ENCODE assay signal across 21 cellular contexts in the genomic region with DNA sequence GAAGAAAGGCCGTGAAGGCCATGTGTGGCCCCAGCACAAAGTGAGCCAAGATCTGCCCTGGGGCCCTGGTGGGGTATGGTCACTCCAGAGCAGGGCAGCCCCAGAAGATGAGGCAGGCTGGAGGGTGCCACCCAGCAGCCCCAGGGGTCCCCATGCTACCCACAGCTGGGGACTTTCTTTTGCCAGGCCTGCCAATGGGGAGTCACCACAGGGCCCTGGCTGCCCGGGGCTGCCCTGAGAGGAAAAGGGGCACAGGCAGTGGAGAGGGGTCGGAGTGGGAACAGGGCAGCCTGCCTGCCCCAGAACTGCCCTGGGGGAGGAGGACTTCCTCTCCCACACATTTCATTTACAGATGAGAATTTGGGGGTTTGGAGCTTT. TPM values are rescaled to one million over a fixed set of nuclear protein-coding genes. Genes with fewer than 3 reads are reported as not detected.
DNase-seq lines count a peak whose midpoint lies in the region; ATAC-seq, FAIRE-seq and TF ChIP-seq lines count a peak whose summit lies in the region.
"Had no signal": no experiment of that assay in that cellular context is flagged by ENCODE, and none has a peak within 500 bp of the region (broad histone marks: within the 10 kb centered on the region; RNA-seq: fewer than 3 reads in every experiment).

No MANE protein-coding gene starts in this region.

- peaks cover 0 to 46% (median 38%) of the 10 kb centered on the region in 10 experiments; a peak in 16 of 20 replicates for H3K4me1 ChIP-seq in BLaER1 treated with 17β-estradiol and CSF1 and Interleukin-3, amounts not matched to agents 10 nM and 100 nM
- H3K4me1 ChIP-seq in endodermal cell (ENCODE audit: control insufficient read depth, insufficient read depth, low read length) = peaks cover 18% of the 10 kb centered on the region
- H3K4me1 ChIP-seq in right lobe of liver = peaks cover 0 to 8% (median 3%) of the 10 kb centered on the region in 4 donors
- H3K4me1 ChIP-seq: HAP-1 had no signal

- H4K20me1 ChIP-seq in BLaER1 treated with 17β-estradiol and CSF1 and Interleukin-3, amounts not matched to agents 10 nM and 100 nM = no peaks in the 10 kb centered on the region

- H3K4me2 ChIP-seq in BLaER1 treated with 17β-estradiol and CSF1 and Interleukin-3, amounts not matched to agents 10 nM and 100 nM = peak overlapping the region in 9 of 11 experiments; percentile 52 to 79 (median 76); a peak in 18 of 22 replicates

- H3K36me3 ChIP-seq in BLaER1 treated with 17β-estradiol and CSF1 and Interleukin-3, amounts not matched to agents 10 nM and 100 nM = no peaks in the 10 kb centered on the region
- no peaks in the 10 kb centered on the region for H3K36me3 ChIP-seq in endodermal cell (ENCODE audit: control insufficient read depth, insufficient read depth, low read length)
- no peaks in the 10 kb centered on the region for H3K36me3 ChIP-seq in right lobe of liver
- H3K36me3 ChIP-seq: HAP-1 had no signal

- H3K27ac Mint-ChIP-seq in endodermal cell = peak overlapping the region; percentile 64

- no peak overlapping the region for H3K4me3 Mint-ChIP-seq in endodermal cell

- H3K27me3 Mint-ChIP-seq in endodermal cell (ENCODE audit: insufficient read depth) = no peaks in the 10 kb centered on the region

- TF ChIP-seq POLR2A in right lobe of liver (IDR thresholded peaks at IDR 0.05) = no peak

- no peak for DNase-seq in endodermal cell
- peak; percentile 7 to 43 (median 28) for DNase-seq in right lobe of liver
- peak; percentile 62 for DNase-seq in posterior vena cava (ENCODE audit: low spot score)
- no peak for DNase-seq in RCC 7860 (ENCODE audit: low spot score)
- no peak for DNase-seq in activated gamma-delta T cell (lab: John Stamatoyannopoulos, UW)
- DNase-seq in MV-4-11 (lab: John Stamatoyannopoulos, UW) = no peak
- DNase-seq: C1 segment of cervical spinal cord; DND-41; NCI-H187 treated with DMSO at 0.1 percent for 48 hours; NCI-H345; NK-92 treated with Interleukin-12 subunit alpha and Interleukin-12 subunit beta, amount 100 ng/mL, for 24 hours; OCI-M1; RPMI8226 had no signal

- FAIRE-seq in RCC 7860 (lab: Jason Lieb, UNC) = no peak
- FAIRE-seq: A204.1, G401.6, HTR-8/SVneo, K562 had no signal

- peak in 2 of 4 donors; percentile 16 to 35 for ATAC-seq in right lobe of liver
- ATAC-seq in HG03460 (IDR thresholded peaks at IDR 0.05; ENCODE audit: unreplicated experiment) = no peak
- ATAC-seq: K562 had no signal

- 86 to 100% methylated on average over 1 to 3 of the region's 3 CpGs for WGBS in endodermal cell (ENCODE audit: insufficient coverage in 1 of 2, insufficient read length in 1 of 2), 2 experiments
- no CpG with 5 or more reads among the region's 3 CpGs for WGBS in right lobe of liver (ENCODE audit: insufficient coverage, low coverage, low lambda C conversion rate, missing lambda C conversion rate)

- H3K4me3 ChIP-seq in BLaER1 treated with 17β-estradiol and CSF1 and Interleukin-3, amounts not matched to agents 10 nM and 100 nM = no peak overlapping the region
- H3K4me3 ChIP-seq in endodermal cell (ENCODE audit: low read length) (no peak overlapping the region), right lobe of liver (no peak overlapping the region)
- H3K4me3 ChIP-seq: HAP-1, K562 had no signal

- no peak for TF ChIP-seq CTCF in endodermal cell (conservative IDR thresholded peaks at IDR 0.05)
- no peak for TF ChIP-seq CTCF in right lobe of liver (IDR thresholded peaks at IDR 0.05)

- no peaks in the 10 kb centered on the region for H3K27me3 ChIP-seq in BLaER1 treated with 17β-estradiol and CSF1 and Interleukin-3, amounts not matched to agents 10 nM and 100 nM
- H3K27me3 ChIP-seq in endodermal cell (ENCODE audit: control insufficient read depth, insufficient read depth, low read length, poor library complexity, severe bottlenecking) (no peaks in the 10 kb centered on the region), right lobe of liver (no peaks in the 10 kb centered on the region)

- peak overlapping the region in 7 of 11 experiments; percentile 26 to 91 (median 79); a peak in 12 of 22 replicates for H3K27ac ChIP-seq in BLaER1 treated with 17β-estradiol and CSF1 and Interleukin-3, amounts not matched to agents 10 nM and 100 nM
- H3K27ac ChIP-seq in endodermal cell (ENCODE audit: low read depth, low read length) (no peak overlapping the region), right lobe of liver (no peak overlapping the region)
- H3K27ac ChIP-seq: HL-60 had no signal

- H3K9me3 ChIP-seq in BLaER1 treated with 17β-estradiol and CSF1 and Interleukin-3, amounts not matched to agents 10 nM and 100 nM (replicated peaks in 1 of 11) = peaks cover 0 to 28% (median 13%) of the 10 kb centered on the region in 11 experiments; a peak in 12 of 22 replicates
- peaks cover 4% of the 10 kb centered on the region for H3K9me3 ChIP-seq in endodermal cell (ENCODE audit: control insufficient read depth, low read length)
- no peaks in the 10 kb centered on the region for H3K9me3 ChIP-seq in right lobe of liver
- H3K9me3 ChIP-seq: HAP-1 had no signal

- peak overlapping the region in 5 of 11 experiments; percentile 14 to 75 (median 65); a peak in 9 of 22 replicates for H3K9ac ChIP-seq in BLaER1 treated with 17β-estradiol and CSF1 and Interleukin-3, amounts not matched to agents 10 nM and 100 nM
- H3K9ac ChIP-seq in endodermal cell (ENCODE audit: extremely low read depth, low read length, poor library complexity, severe bottlenecking) = no peak overlapping the region

- no peaks in the 10 kb centered on the region for H3K36me3 Mint-ChIP-seq in endodermal cell (ENCODE audit: low read depth)

- intact Hi-C loops in right lobe of liver (cut with DNase I) = no loop called here
- intact Hi-C loops in posterior vena cava (cut with DNase I) = no loop called here

- H3K4me1 Mint-ChIP-seq in endodermal cell = peaks cover 15% of the 10 kb centered on the region

- peaks cover 9% of the 10 kb centered on the region for H3K9me3 Mint-ChIP-seq in endodermal cell

RNA-seq across cellular contexts. Expression of gene RXRA, which starts 19.0 kb away (rescaled TPM):
- total RNA-seq in endodermal cell (10 to 100 TPM; 58.3 to 70.6 TPM), right lobe of liver (100 to 1,000 TPM; 105 to 165 (median 131) TPM), posterior vena cava (10 to 100 TPM; 41.5 to 44.7 TPM)
- 37.4 TPM for polyA plus RNA-seq in endodermal cell (2013, experiment 1 of 2)
- polyA plus RNA-seq in endodermal cell (2013, experiment 2 of 2) = 33.9 TPM

Comparison
In these comparisons a context has a peak if more than half of its experiments do, and no peak if none do; other contexts are left out.
1. H3K27ac ChIP-seq: peak in BLaER1 treated with 17β-estradiol and CSF1 and Interleukin-3, amounts not matched to agents 10 nM and 100 nM (7 of 11); none in endodermal cell (single experiment) and right lobe of liver (0 of 3).
2. DNase-seq: peak in right lobe of liver (3 of 3) and posterior vena cava (single experiment); none in endodermal cell (single experiment), RCC 7860 (single experiment), activated gamma-delta T cell (single experiment) and MV-4-11 (single experiment).